Comparison of ENCODE assay signal across 8 cellular contexts in genomic region chr10:6409982-6410694, GRCh38.
DNase-seq lines count a peak whose midpoint lies in the region; ATAC-seq and TF ChIP-seq lines count a peak whose summit lies in the region.

No MANE protein-coding gene starts in this region.

- TF ChIP-seq CTCF in CD14-positive monocyte (IDR thresholded peaks at IDR 0.05) (no peak), Peyer's patch (IDR thresholded peaks at IDR 0.05) (no peak)

- H3K4me1 ChIP-seq in Peyer's patch (peaks cover 0 to 16% (median 0%) of the 10 kb centered on the region in 4 donors), duodenal mucosa (ENCODE audit: control insufficient read depth in 1 of 2, insufficient read depth in 2 of 2, low read length in 2 of 2) (peaks cover 5% of the 10 kb centered on the region in 2 donors), muscle layer of colon (ENCODE audit: insufficient read depth, low read length) (peaks cover 18% of the 10 kb centered on the region)

- H3K4me3 ChIP-seq in Peyer's patch (no peak overlapping the region), duodenal mucosa (ENCODE audit: low read depth in 1 of 2, low read length in 2 of 2) (no peak overlapping the region), muscle layer of colon (ENCODE audit: low read depth in 1 of 2, low read length in 2 of 2) (no peak overlapping the region)

- no peaks in the 10 kb centered on the region for H3K36me3 ChIP-seq in Peyer's patch
- no peaks in the 10 kb centered on the region for H3K36me3 ChIP-seq in duodenal mucosa (ENCODE audit: control insufficient read depth in 1 of 2, insufficient read depth in 2 of 2, low read length in 2 of 2)
- H3K36me3 ChIP-seq in muscle layer of colon (ENCODE audit: insufficient read depth, low read length) = no peaks in the 10 kb centered on the region

- no peaks in the 10 kb centered on the region for H3K36me3 Mint-ChIP-seq in CD14-positive monocyte

- peak overlapping the region; percentile 51 to 71 (median 60) for H3K27ac ChIP-seq in Peyer's patch
- peak overlapping the region; percentile 27 for H3K27ac ChIP-seq in duodenal mucosa (ENCODE audit: low read depth, low read length)
- H3K27ac ChIP-seq in muscle layer of colon (ENCODE audit: low read depth, low read length) = peak overlapping the region; percentile 1

- peak overlapping the region; percentile 55 to 87 (median 81) for H3K27ac Mint-ChIP-seq in CD14-positive monocyte

- H3K27me3 ChIP-seq in Peyer's patch (no peaks in the 10 kb centered on the region), duodenal mucosa (ENCODE audit: control insufficient read depth in 1 of 2, insufficient read depth in 2 of 2, low read length in 2 of 2) (no peaks in the 10 kb centered on the region), muscle layer of colon (ENCODE audit: control insufficient read depth in 1 of 2, insufficient read depth in 2 of 2, low read length in 2 of 2) (no peaks in the 10 kb centered on the region)

- H3K4me1 Mint-ChIP-seq in CD14-positive monocyte = peaks cover 27% of the 10 kb centered on the region

- no peaks in the 10 kb centered on the region for H3K9me3 ChIP-seq in Peyer's patch
- no peaks in the 10 kb centered on the region for H3K9me3 ChIP-seq in duodenal mucosa (ENCODE audit: control insufficient read depth in 1 of 2, low read length in 2 of 2)
- no peaks in the 10 kb centered on the region for H3K9me3 ChIP-seq in muscle layer of colon (ENCODE audit: low read length)

- H3K4me3 Mint-ChIP-seq in CD14-positive monocyte = no peak overlapping the region

- H3K27me3 Mint-ChIP-seq in CD14-positive monocyte (ENCODE audit: low read depth in 3 of 3) = peaks cover 0 to 3% (median 1%) of the 10 kb centered on the region in 3 donors

- peaks cover 0 to 3% (median 0%) of the 10 kb centered on the region in 7 donors for H3K9me3 Mint-ChIP-seq in CD14-positive monocyte

- DNase-seq in CD14-positive monocyte (ENCODE audit: low spot score) = no peak
- DNase-seq in Peyer's patch = peak in 2 of 3 donors; percentile 27 to 68

- intact Hi-C loops in CD14-positive monocyte (cut with micrococcal nuclease) = loop anchor here (5.0 to 10.0 kb wide), 3 partner anchors 175 to 318 kb away; no protein-coding TSS in a partner anchor

- peak overlapping the region; percentile 15 to 39 for H3K9ac ChIP-seq in duodenal mucosa (ENCODE audit: low read depth in 1 of 2, low read length in 2 of 2)
- H3K9ac ChIP-seq in muscle layer of colon (ENCODE audit: low read length) = no peak overlapping the region

- ATAC-seq in HG02610 (IDR thresholded peaks at IDR 0.05; ENCODE audit: unreplicated experiment) = no peak
- no peak for ATAC-seq in GM18858 (IDR thresholded peaks at IDR 0.05; ENCODE audit: unreplicated experiment)
- ATAC-seq in HG02840 (IDR thresholded peaks at IDR 0.05; ENCODE audit: low FRiP score, unreplicated experiment) = no peak
- no peak for ATAC-seq in GM18517 (IDR thresholded peaks at IDR 0.05; ENCODE audit: unreplicated experiment)

- no peak for TF ChIP-seq POLR2A in Peyer's patch (IDR thresholded peaks at IDR 0.05)

Comparison
In these comparisons a context has a peak if more than half of its experiments do, and no peak if none do; other contexts are left out.
1. H3K27ac ChIP-seq: peak in every context shown above with its lines; median percentile 60 in Peyer's patch; 27 in duodenal mucosa; 1 in muscle layer of colon.